In genomic region chr2:189142893-189143759, GRCh38 we compare ENCODE assay signal across 8 cellular contexts. TPM values are rescaled to one million over a fixed set of nuclear protein-coding genes. Genes with fewer than 3 reads are reported as not detected.
DNase-seq lines count a peak whose midpoint lies in the region; ATAC-seq lines count a peak whose summit lies in the region.

No MANE protein-coding gene starts in this region.

- in situ Hi-C loops in Caki2 (cut with HindIII; ENCODE audit: low pct_unique_long_range_greater_than_20kb, low sequenced_read_pairs), result no loop called here

- ATAC-seq in GM19023 (IDR thresholded peaks at IDR 0.05; ENCODE audit: unreplicated experiment), result peak; percentile 93
- ATAC-seq in HG03066 (IDR thresholded peaks at IDR 0.05; ENCODE audit: low read depth, unreplicated experiment), result peak; percentile 98

- no peak overlapping the region for H3K27ac ChIP-seq in caudate nucleus (ENCODE audit: low read depth, low read length)

- DNase-seq in Caki2 (ENCODE audit: low read depth) (peak; percentile 49), NOMO-1 (lab: John Stamatoyannopoulos, UW; ENCODE audit: unreplicated experiment in 2 of 2) (peak; percentile 1 to 11), activated T-cell treated with anti-CD3 and anti-CD28 coated beads for 4 hours (peak; percentile 21), germinal center (ENCODE audit: low spot score) (peak; percentile 10), caudate nucleus (lab: John Stamatoyannopoulos, UW) (no peak)
- peak; percentile 44 to 53 for DNase-seq in stimulated activated CD4-positive, alpha-beta T cell treated with anti-CD3 and anti-CD28 coated beads, Interleukin-2, amount 100 ng/mL, for 24 hours

RNA-seq across cellular contexts. Expression of gene COL5A2, which starts 36.4 kb away (rescaled TPM):
- total RNA-seq in Caki2 (2014; rRNA removed; shearing (Covaris generic); ENCODE audit: low replicate concordance), result 2.0 and 3.0 TPM in 2 replicates

Comparison
In these comparisons a context has a peak if more than half of its experiments do, and no peak if none do; other contexts are left out.
1. DNase-seq: peak in Caki2 (single experiment), NOMO-1 (2 of 2), activated T-cell treated with anti-CD3 and anti-CD28 coated beads for 4 hours (single experiment), germinal center (single experiment) and stimulated activated CD4-positive, alpha-beta T cell treated with anti-CD3 and anti-CD28 coated beads, Interleukin-2, amount 100 ng/mL, for 24 hours (2 of 2); none in caudate nucleus (0 of 61).